1 cellular context compared by ENCODE assay signal in genomic region chr14:103091883-103092222, GRCh38.
TF ChIP-seq lines count a peak whose summit lies in the region.

No MANE protein-coding gene starts in this region.

TF ChIP-seq in K562, 482 proteins besides CTCF, POLR2A, EP300 and RAD21:
- TF ChIP-seq ZFX (CRISPR knock-in tag; IDR thresholded peaks at IDR 0.05) (peak; percentile 34; the same call in 1 of the 2 replicates), USF2 (CRISPR knock-in tag; IDR thresholded peaks at IDR 0.05) (no peak), NUFIP1 (IDR thresholded peaks at IDR 0.05; ENCODE audit: partially characterized antibody) (no peak), KDM1A (IDR thresholded peaks at IDR 0.05) (peak; percentile 14 to 50; a peak in 1 of 4 replicates), SMARCA5 (IDR thresholded peaks at IDR 0.05) (peak; percentile 47; the same call in 1 of the 2 replicates), BCOR (IDR thresholded peaks at IDR 0.05) (peak; percentile 74), CHD4 (IDR thresholded peaks at IDR 0.05; ENCODE audit: insufficient read depth, insufficient replicate concordance, low read depth, low read length, poor library complexity, severe bottlenecking) (peak; percentile 8), SIX5 (IDR thresholded peaks at IDR 0.05; ENCODE audit: borderline replicate concordance in 1 of 2, insufficient read depth in 1 of 2, low read depth in 1 of 2, low read length in 2 of 2) (no peak), RFX5 (IDR thresholded peaks at IDR 0.05; ENCODE audit: low read depth, low read length) (no peak), CBX3 (IDR thresholded peaks at IDR 0.05; ENCODE audit: borderline replicate concordance in 1 of 2, low read length in 2 of 2) (no peak), HDAC2 (IDR thresholded peaks at IDR 0.05) (peak; percentile 52; the same call in 1 of the 2 replicates), MLX (CRISPR knock-in tag; conservative IDR thresholded peaks at IDR 0.05) (no peak), ZNF407 (IDR thresholded peaks at IDR 0.05; ENCODE audit: low read depth) (no peak), GABPA (tag; conservative IDR thresholded peaks at IDR 0.05; ENCODE audit: low read depth) (0 out of 2 replicates have a peak, but pooled peaks have one; percentile 17), MBD1 (CRISPR knock-in tag; IDR thresholded peaks at IDR 0.05) (no peak), ZNF830 (CRISPR knock-in tag; IDR thresholded peaks at IDR 0.05) (no peak), MIER1 (IDR thresholded peaks at IDR 0.05; ENCODE audit: low read depth) (no peak), HOMEZ (CRISPR knock-in tag; IDR thresholded peaks at IDR 0.05) (no peak), PTBP1 (IDR thresholded peaks at IDR 0.05; ENCODE audit: low read depth, low read length) (0 out of 2 replicates have a peak, but pooled peaks have one; percentile 39), RBM25 (IDR thresholded peaks at IDR 0.05; ENCODE audit: low read depth, low read length, severe bottlenecking) (peak; percentile 68), ESRRA (IDR thresholded peaks at IDR 0.05; ENCODE audit: borderline replicate concordance, low read depth) (peak; percentile 71; the same call in 1 of the 2 replicates)
TF ChIP-seq in K562: peak in this region for 10.
